Comparison of ENCODE assay signal across 14 cellular contexts in the genomic region with DNA sequence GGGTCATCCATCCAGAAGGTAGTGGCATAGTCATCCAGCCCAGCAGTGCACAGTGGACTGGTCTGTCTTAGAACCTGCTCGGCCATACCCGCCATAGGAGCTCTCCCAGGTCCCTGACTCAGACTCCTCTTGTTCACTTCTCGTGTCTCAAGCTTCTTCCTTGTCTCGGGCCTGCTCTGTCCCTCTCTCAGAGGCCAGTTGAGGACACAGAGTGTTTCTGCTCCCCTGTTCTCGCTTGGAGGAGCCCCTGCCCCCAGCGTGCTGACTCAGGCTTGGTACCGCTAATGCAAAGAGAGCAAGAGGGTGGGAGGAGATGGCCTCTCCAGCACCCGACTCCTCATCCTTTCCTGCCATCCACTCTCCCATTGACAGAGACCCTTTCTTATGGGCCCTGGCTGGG.
"Had no signal": no experiment of that assay in that cellular context is flagged by ENCODE, and none has a peak within 500 bp of the region (broad histone marks: within the 10 kb centered on the region; RNA-seq: fewer than 3 reads in every experiment).

No MANE protein-coding gene starts in this region.

- H3K27me3 ChIP-seq: cardiac muscle cell, gastrocnemius medialis, heart left ventricle, tibial nerve had no signal

- H3K27ac ChIP-seq: cardiac muscle cell, gastrocnemius medialis, tibial nerve had no signal

- H3K36me3 ChIP-seq: cardiac muscle cell, gastrocnemius medialis, tibial nerve had no signal

- H3K4me3 ChIP-seq: cardiac muscle cell, gastrocnemius medialis, heart left ventricle, tibial nerve had no signal

- ATAC-seq: activated T-cell treated with anti-CD3 and anti-CD28 coated beads, Interleukin-2, amount 50 U/mL, for 4 hours; esophagus mucosa; gastrocnemius medialis; heart left ventricle had no signal

- DNase-seq: activated CD4-positive, alpha-beta T cell treated with anti-CD3 and anti-CD28 coated beads for 4 hours; activated CD4-positive, alpha-beta T cell treated with anti-CD3 and anti-CD28 coated beads, Interleukin-2, amount 50 U/mL, for 48 hours; activated CD4-positive, CD25-positive, alpha-beta regulatory T cell; activated CD8-positive, alpha-beta memory T cell treated with anti-CD3 and anti-CD28 coated beads, Interleukin-2, amount 50 U/mL, for 48 hours; activated naive CD4-positive, alpha-beta T cell treated with anti-CD3 and anti-CD28 coated beads for 36 hours; activated T-cell treated with anti-CD3 and anti-CD28 coated beads, Interleukin-2, amount 50 U/mL, for 4 hours; amygdala; effector memory CD4-positive, alpha-beta T cell; gastrocnemius medialis; heart left ventricle; stimulated activated CD4-positive, alpha-beta T cell treated with anti-CD3 and anti-CD28 coated beads, Interleukin-4, amount 100 ng/mL, for 24 hours had no signal

- H3K9me3 ChIP-seq: gastrocnemius medialis, heart left ventricle, tibial nerve had no signal
